Comparison of ENCODE assay signal across 26 cellular contexts in the genomic region with DNA sequence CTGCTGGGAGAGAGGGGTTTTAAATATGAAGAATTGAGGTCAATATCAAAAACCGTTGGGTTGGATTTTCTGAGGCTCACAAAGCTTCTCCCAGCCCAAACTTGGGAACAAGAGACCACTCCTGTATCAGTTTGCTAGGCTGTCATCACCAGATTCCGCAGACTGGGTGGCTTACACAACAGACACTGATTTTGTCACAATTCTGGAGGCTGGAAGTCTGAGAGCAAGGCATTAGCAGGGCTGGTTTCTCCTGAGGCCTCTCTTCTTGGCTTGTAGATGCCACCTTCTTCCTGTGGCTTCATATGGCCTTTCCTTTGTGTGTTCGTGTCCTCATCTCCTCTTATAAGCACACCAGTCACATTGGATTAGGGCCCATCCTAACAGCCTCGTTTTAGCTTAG.
"Had no signal": no experiment of that assay in that cellular context is flagged by ENCODE, and none has a peak within 500 bp of the region (broad histone marks: within the 10 kb centered on the region; RNA-seq: fewer than 3 reads in every experiment).

No MANE protein-coding gene starts in this region.

- H3K27ac ChIP-seq: heart left ventricle, ovary, right atrium auricular region, spleen, thoracic aorta, tibial artery, upper lobe of right lung had no signal

- H3K36me3 ChIP-seq: heart left ventricle, left ventricle myocardium inferior, ovary, right atrium auricular region, sigmoid colon, spleen, thoracic aorta, tibial artery, upper lobe of right lung had no signal

- ATAC-seq: heart left ventricle; left colon; mucosa of descending colon; naive thymus-derived CD4-positive, alpha-beta T cell; natural killer cell treated with Interleukin-12 subunit alpha and Interleukin-12 subunit beta and Interleukin-15 and Interleukin-18, amount 100 ng/mL, for 72 hours; stimulated activated memory B cell treated with anti-CD40 and anti-IgM and Interleukin-4, amounts not matched to agents 10 μg/mL and 1 μg/mL and 100 μg/mL, for 72 hours; stimulated activated naive CD8-positive, alpha-beta T cell treated with anti-CD3 and anti-CD28 coated beads, Interleukin-15, amount 100 ng/mL, for 72 hours; upper lobe of right lung had no signal

- H3K9me3 ChIP-seq: heart left ventricle, left ventricle myocardium inferior, mucosa of descending colon, ovary, right atrium auricular region, sigmoid colon, spleen, thoracic aorta, tibial artery, upper lobe of right lung had no signal

- DNase-seq: heart left ventricle; hypothalamus; immature natural killer cell; kidney; left colon; left ventricle myocardium inferior; mesendoderm; midbrain; mucosa of descending colon; naive thymus-derived CD4-positive, alpha-beta T cell; ovary; sigmoid colon; small intestine; spleen; stimulated activated CD4-positive, alpha-beta T cell treated with anti-CD3 and anti-CD28 coated beads, Interleukin-4, amount 100 ng/mL, for 24 hours; stimulated activated CD8-positive, alpha-beta memory T cell treated with anti-CD3 and anti-CD28 coated beads, Interleukin-4, amount 100 ng/mL, for 48 hours; stimulated activated naive CD4-positive, alpha-beta T cell treated with Interleukin-2 at 50 U/mL for 16 hours; stimulated activated naive CD8-positive, alpha-beta T cell treated with anti-CD3 and anti-CD28 coated beads, Interleukin-15, amount 100 ng/mL, for 72 hours; tibial artery; trophoblast cell; upper lobe of right lung had no signal

- H3K4me3 ChIP-seq: heart left ventricle, left ventricle myocardium inferior, lung, mucosa of descending colon, ovary, right atrium auricular region, sigmoid colon, spleen, thoracic aorta, tibial artery, upper lobe of right lung had no signal

- H3K27me3 ChIP-seq: heart left ventricle, ovary, right atrium auricular region, sigmoid colon, spleen, tibial artery had no signal

- H3K4me1 ChIP-seq: right atrium auricular region, upper lobe of right lung had no signal
